Comparison of ENCODE assay signal across 23 cellular contexts in genomic region chr10:3412071-3412582, GRCh38.
A peak's percentile ranks its signal among the peaks of the same experiment; 100 is the strongest.
DNase-seq lines count a peak whose midpoint lies in the region; ATAC-seq and TF ChIP-seq lines count a peak whose summit lies in the region.
"Had no signal": no experiment of that assay in that cellular context is flagged by ENCODE, and none has a peak within 500 bp of the region (broad histone marks: within the 10 kb centered on the region; RNA-seq: fewer than 3 reads in every experiment).

No MANE protein-coding gene starts in this region.

- no peak for TF ChIP-seq CTCF in chondrocyte (IDR thresholded peaks at IDR 0.05)
- no peak for TF ChIP-seq CTCF in osteoblast (IDR thresholded peaks at IDR 0.05; ENCODE audit: extremely low read depth, low read depth, low read length)
- no peak for TF ChIP-seq CTCF in suprapubic skin (IDR thresholded peaks at IDR 0.05)

- H3K4me3 Mint-ChIP-seq in chondrocyte (ENCODE audit: unreplicated experiment), result no peak overlapping the region
- no peak overlapping the region for H3K4me3 Mint-ChIP-seq in stimulated activated effector memory CD8-positive, alpha-beta T cell treated with anti-CD3 and anti-CD28 coated beads, Interleukin-12 subunit alpha, Interleukin-12 subunit beta, amount 100 ng/mL, for 72 hours
- H3K4me3 Mint-ChIP-seq: CD14-positive monocyte; CD4-positive, alpha-beta T cell; CD8-positive, alpha-beta memory T cell; GM23338; HFFc6 had no signal

- no peak overlapping the region for H3K4me2 ChIP-seq in osteoblast (ENCODE audit: insufficient read depth, low read length)
- H3K4me2 ChIP-seq: A549; BLaER1 treated with 17β-estradiol and CSF1 and Interleukin-3, amounts not matched to agents 10 nM and 100 nM; GM23338 had no signal

- ATAC-seq in left lobe of liver, result no peak
- no peak for ATAC-seq in stimulated activated effector memory CD8-positive, alpha-beta T cell treated with anti-CD3 and anti-CD28 coated beads, Interleukin-12 subunit alpha, Interleukin-12 subunit beta, amount 100 ng/mL, for 72 hours
- ATAC-seq: A549, GM23338 had no signal

- peaks cover 3% of the 10 kb centered on the region for H3K27me3 Mint-ChIP-seq in chondrocyte (ENCODE audit: low read depth)
- H3K27me3 Mint-ChIP-seq: CD4-positive, alpha-beta T cell had no signal

- H3K4me1 Mint-ChIP-seq in chondrocyte (ENCODE audit: low read depth), result no peaks in the 10 kb centered on the region
- peaks cover 6% of the 10 kb centered on the region for H3K4me1 Mint-ChIP-seq in stimulated activated effector memory CD8-positive, alpha-beta T cell treated with anti-CD3 and anti-CD28 coated beads, Interleukin-12 subunit alpha, Interleukin-12 subunit beta, amount 100 ng/mL, for 72 hours
- H3K4me1 Mint-ChIP-seq: CD14-positive monocyte had no signal

- H3K9me3 ChIP-seq in osteoblast (ENCODE audit: low read depth, low read length) (no peaks in the 10 kb centered on the region), suprapubic skin (no peaks in the 10 kb centered on the region)
- H3K9me3 ChIP-seq: BE2C had no signal

- H3K79me2 ChIP-seq in osteoblast (ENCODE audit: insufficient read depth, low read length), result no peaks in the 10 kb centered on the region

- H3K4me3 ChIP-seq in osteoblast (ENCODE audit: insufficient read depth, low read length) (no peak overlapping the region), suprapubic skin (no peak overlapping the region)
- H3K4me3 ChIP-seq: A549; BLaER1 treated with 17β-estradiol and CSF1 and Interleukin-3, amounts not matched to agents 10 nM and 100 nM; GM23338; HAP-1 had no signal

- 84% methylated on average over 3 of the region's 5 CpGs for WGBS in suprapubic skin

- H4K20me1 ChIP-seq in osteoblast (ENCODE audit: insufficient read depth, low read length), result no peaks in the 10 kb centered on the region
- H4K20me1 ChIP-seq: BLaER1 treated with 17β-estradiol and CSF1 and Interleukin-3, amounts not matched to agents 10 nM and 100 nM had no signal

- DNase-seq in chondrocyte (ENCODE audit: low spot score), result peak; percentile 27
- peak; percentile 34 for DNase-seq in left lobe of liver (ENCODE audit: low spot score)
- peak; percentile 37 for DNase-seq in osteoblast (ENCODE audit: insufficient read length, low spot score, missing footprints)
- DNase-seq in stimulated activated effector memory CD8-positive, alpha-beta T cell treated with anti-CD3 and anti-CD28 coated beads, Interleukin-12 subunit alpha, Interleukin-12 subunit beta, amount 100 ng/mL, for 72 hours (ENCODE audit: low spot score in 2 of 2), result no peak
- no peak for DNase-seq in suprapubic skin (ENCODE audit: low spot score in 2 of 2)
- DNase-seq in NCI-H748 treated with DMSO at 0.1 percent for 48 hours (lab: John Stamatoyannopoulos, UW), result no peak
- DNase-seq in dedifferentiated amniotic fluid mesenchymal stem cell (ENCODE audit: extremely low spot score), result no peak
- DNase-seq: 8988T; ACHN; AML-193; BE2C; CD4-positive, alpha-beta T cell; CD8-positive, alpha-beta memory T cell; DMS 273 treated with DMSO at 0.1 percent for 48 hours; DMS53; DMS79 treated with DMSO at 0.1 percent for 48 hours; GF-D8; HFFc6 had no signal

- H3K27ac ChIP-seq in osteoblast (ENCODE audit: low read depth, low read length), result no peak overlapping the region
- H3K27ac ChIP-seq in suprapubic skin, result no peak overlapping the region
- H3K27ac ChIP-seq: A549; BLaER1 treated with 17β-estradiol and CSF1 and Interleukin-3, amounts not matched to agents 10 nM and 100 nM had no signal

- no peak for TF ChIP-seq EP300 in suprapubic skin (IDR thresholded peaks at IDR 0.05)

- H3K9me3 Mint-ChIP-seq in chondrocyte (ENCODE audit: low read depth), result peaks cover 5% of the 10 kb centered on the region
- H3K9me3 Mint-ChIP-seq in stimulated activated effector memory CD8-positive, alpha-beta T cell treated with anti-CD3 and anti-CD28 coated beads, Interleukin-12 subunit alpha, Interleukin-12 subunit beta, amount 100 ng/mL, for 72 hours, result peaks cover 4% of the 10 kb centered on the region
- H3K9me3 Mint-ChIP-seq: CD4-positive, alpha-beta T cell had no signal

- no peaks in the 10 kb centered on the region for H3K36me3 Mint-ChIP-seq in chondrocyte (ENCODE audit: low read depth)
- H3K36me3 Mint-ChIP-seq in stimulated activated effector memory CD8-positive, alpha-beta T cell treated with anti-CD3 and anti-CD28 coated beads, Interleukin-12 subunit alpha, Interleukin-12 subunit beta, amount 100 ng/mL, for 72 hours, result no peaks in the 10 kb centered on the region
- H3K36me3 Mint-ChIP-seq: CD14-positive monocyte; CD8-positive, alpha-beta memory T cell had no signal

- TF ChIP-seq POLR2A in suprapubic skin (IDR thresholded peaks at IDR 0.05), result no peak

- no peak overlapping the region for H3K27ac Mint-ChIP-seq in chondrocyte (ENCODE audit: unreplicated experiment)
- peak overlapping the region; percentile 2 for H3K27ac Mint-ChIP-seq in stimulated activated effector memory CD8-positive, alpha-beta T cell treated with anti-CD3 and anti-CD28 coated beads, Interleukin-12 subunit alpha, Interleukin-12 subunit beta, amount 100 ng/mL, for 72 hours
- H3K27ac Mint-ChIP-seq: CD4-positive, alpha-beta T cell; GM23338; HFFc6 had no signal

- no peak overlapping the region for H2AFZ ChIP-seq in osteoblast (ENCODE audit: low read length)
- H2AFZ ChIP-seq: GM23338 had no signal

- H3K27me3 ChIP-seq in osteoblast (ENCODE audit: insufficient read depth, low read length) (peaks cover 38% of the 10 kb centered on the region), suprapubic skin (no peaks in the 10 kb centered on the region)
- H3K27me3 ChIP-seq: BE2C; BLaER1 treated with 17β-estradiol and CSF1 and Interleukin-3, amounts not matched to agents 10 nM and 100 nM had no signal

- H3K36me3 ChIP-seq in osteoblast (ENCODE audit: insufficient read depth, low read length), result no peaks in the 10 kb centered on the region
- H3K36me3 ChIP-seq in suprapubic skin, result no peaks in the 10 kb centered on the region
- H3K36me3 ChIP-seq: BE2C; BLaER1 treated with 17β-estradiol and CSF1 and Interleukin-3, amounts not matched to agents 10 nM and 100 nM; HAP-1 had no signal

- no peaks in the 10 kb centered on the region for H3K4me1 ChIP-seq in osteoblast (ENCODE audit: insufficient read depth, low read length)
- no peaks in the 10 kb centered on the region for H3K4me1 ChIP-seq in suprapubic skin
- H3K4me1 ChIP-seq: A549, BE2C, HAP-1 had no signal

Comparison
In these comparisons a context has a peak if more than half of its experiments do, and no peak if none do; other contexts are left out.
1. DNase-seq: peak in chondrocyte (single experiment), left lobe of liver (single experiment) and osteoblast (single experiment); none in stimulated activated effector memory CD8-positive, alpha-beta T cell treated with anti-CD3 and anti-CD28 coated beads, Interleukin-12 subunit alpha, Interleukin-12 subunit beta, amount 100 ng/mL, for 72 hours (0 of 2), suprapubic skin (0 of 2), NCI-H748 treated with DMSO at 0.1 percent for 48 hours (single experiment) and dedifferentiated amniotic fluid mesenchymal stem cell (single experiment).